9 cellular contexts compared by ENCODE assay signal in genomic region chr4:183142566-183143545, GRCh38. TPM values are rescaled to one million over a fixed set of nuclear protein-coding genes. Genes with fewer than 3 reads are reported as not detected.
A peak's percentile ranks its signal among the peaks of the same experiment; 100 is the strongest.
DNase-seq lines count a peak whose midpoint lies in the region; TF ChIP-seq lines count a peak whose summit lies in the region.
"Had no signal": no experiment of that assay in that cellular context is flagged by ENCODE, and none has a peak within 500 bp of the region (broad histone marks: within the 10 kb centered on the region; RNA-seq: fewer than 3 reads in every experiment).

No MANE protein-coding gene starts in this region.

- H3K27ac Mint-ChIP-seq in CD4-positive, alpha-beta memory T cell: no peak overlapping the region

- peaks cover 0 to 13% (median 5%) of the 10 kb centered on the region in 4 donors for H3K4me1 Mint-ChIP-seq in CD4-positive, alpha-beta memory T cell

- DNase-seq in A673 (ENCODE audit: low spot score): peak; percentile 90
- peak; percentile 75 for DNase-seq in HFF-Myc (ENCODE audit: extremely low read depth, low read depth)
- peak; percentile 40 to 83 (median 57) for DNase-seq in adrenal gland
- peak; percentile 25 for DNase-seq in iPS-NIHi11 (ENCODE audit: low spot score)
- no peak for DNase-seq in cortex of kidney (lab: John Stamatoyannopoulos, UW)
- no peak for DNase-seq in CD4-positive, alpha-beta memory T cell
- DNase-seq in uterus: no peak
- no peak for DNase-seq in C1 segment of cervical spinal cord (lab: John Stamatoyannopoulos, UW)
- DNase-seq: activated T-cell treated with anti-CD3 and anti-CD28 coated beads, Interleukin-2, amount 50 U/mL, for 1 hour had no signal

- intact Hi-C loops in A673 (cut with micrococcal nuclease; ENCODE audit: unreplicated experiment) (loop anchor here (5.0 kb wide), 1 partner anchor 46 kb away; the partner anchor contains the start of gene WWC2), adrenal gland (cut with DNase I) (no loop called here), uterus (cut with DNase I; ENCODE audit: low total_unique reads) (no loop called here)
- intact Hi-C loops in CD4-positive, alpha-beta memory T cell (cut with micrococcal nuclease): no loop called here

- H3K27me3 Mint-ChIP-seq in CD4-positive, alpha-beta memory T cell: peaks cover 0 to 3% of the 10 kb centered on the region in 2 donors

- TF ChIP-seq POLR2A in adrenal gland (IDR thresholded peaks at IDR 0.05): no peak
- TF ChIP-seq POLR2A in uterus (IDR thresholded peaks at IDR 0.05): no peak

- BruUV-seq in A673 (replicated peaks; lab: Mats Ljungman, UMichigan): no TSS peak

- H3K27ac ChIP-seq in A673 (ENCODE audit: low read depth, low read length, poor library complexity, severe bottlenecking): peak overlapping the region; percentile 45
- no peak overlapping the region for H3K27ac ChIP-seq in adrenal gland
- H3K27ac ChIP-seq in CD4-positive, alpha-beta memory T cell (ENCODE audit: low read depth, low read length): no peak overlapping the region
- no peak overlapping the region for H3K27ac ChIP-seq in uterus

- H3K4me3 Mint-ChIP-seq in CD4-positive, alpha-beta memory T cell: no peak overlapping the region

- no peaks in the 10 kb centered on the region for H3K27me3 ChIP-seq in A673 (replicated peaks; ENCODE audit: insufficient read depth, low read depth, low read length, poor library complexity)
- H3K27me3 ChIP-seq in adrenal gland: no peaks in the 10 kb centered on the region
- no peaks in the 10 kb centered on the region for H3K27me3 ChIP-seq in CD4-positive, alpha-beta memory T cell (ENCODE audit: insufficient read depth, low read length)
- no peaks in the 10 kb centered on the region for H3K27me3 ChIP-seq in uterus

- H3K9me3 ChIP-seq in A673 (ENCODE audit: low read depth, low read length, poor library complexity, severe bottlenecking) (no peaks in the 10 kb centered on the region), adrenal gland (replicated peaks in 1 of 3) (no peaks in the 10 kb centered on the region), uterus (no peaks in the 10 kb centered on the region)
- H3K9me3 ChIP-seq in CD4-positive, alpha-beta memory T cell (ENCODE audit: control insufficient read depth in 1 of 2, low read length in 2 of 2): no peaks in the 10 kb centered on the region

- POLR2A ChIA-PET in A673 (lab: Charles Lee; ENCODE audit: low non-redundant PET): no interaction called here
- POLR2A ChIA-PET in CD4-positive, alpha-beta memory T cell (lab: Charles Lee; ENCODE audit: partially characterized antibody): no interaction called here

- H3K4me3 ChIP-seq in A673 (ENCODE audit: low read depth, low read length, poor library complexity, severe bottlenecking) (no peak overlapping the region), HFF-Myc (replicated peaks; ENCODE audit: low read depth, low read length) (no peak overlapping the region), adrenal gland (no peak overlapping the region), uterus (no peak overlapping the region)
- no peak overlapping the region for H3K4me3 ChIP-seq in CD4-positive, alpha-beta memory T cell (ENCODE audit: low read length in 2 of 2)

- 25 to 31% (median 28%) methylated on average over 7 of the region's 7 CpGs for WGBS in adrenal gland, 4 donors

- no peaks in the 10 kb centered on the region for H3K9me3 Mint-ChIP-seq in CD4-positive, alpha-beta memory T cell

- H3K36me3 ChIP-seq in A673 (ENCODE audit: insufficient read depth, low read length, poor library complexity, severe bottlenecking): no peaks in the 10 kb centered on the region
- H3K36me3 ChIP-seq in adrenal gland (replicated peaks in 1 of 2): no peaks in the 10 kb centered on the region
- H3K36me3 ChIP-seq in CD4-positive, alpha-beta memory T cell (ENCODE audit: insufficient read depth, low read length): no peaks in the 10 kb centered on the region
- no peaks in the 10 kb centered on the region for H3K36me3 ChIP-seq in uterus

- CTCF ChIA-PET in A673 (lab: Charles Lee): no interaction called here
- CTCF ChIA-PET in CD4-positive, alpha-beta memory T cell (lab: Charles Lee; ENCODE audit: partially characterized antibody): interaction anchor here (0.7 kb wide), 1 partner anchor 204 kb away, joined by 4 read pairs; no protein-coding TSS in a partner anchor

- peaks cover 0 to 4% of the 10 kb centered on the region in 2 donors for H3K36me3 Mint-ChIP-seq in CD4-positive, alpha-beta memory T cell

- TF ChIP-seq CTCF in A673 (conservative IDR thresholded peaks at IDR 0.05; ENCODE audit: low read depth, low read length) (no peak), HFF-Myc (IDR thresholded peaks at IDR 0.05; ENCODE audit: low read depth, low read length, missing control alignments) (no peak), adrenal gland (IDR thresholded peaks at IDR 0.05) (no peak), uterus (IDR thresholded peaks at IDR 0.05) (no peak)

- H3K4me1 ChIP-seq in A673 (ENCODE audit: insufficient read depth, low read length, poor library complexity, severe bottlenecking) (peaks cover 75% of the 10 kb centered on the region), adrenal gland (replicated peaks in 1 of 2) (peaks cover 0 to 18% of the 10 kb centered on the region in 2 donors), uterus (peaks cover 0 to 4% of the 10 kb centered on the region in 2 donors)
- H3K4me1 ChIP-seq in CD4-positive, alpha-beta memory T cell (ENCODE audit: insufficient read depth, low read length): no peaks in the 10 kb centered on the region

RNA-seq across cellular contexts. Expression of gene WWC2, which starts 43.8 kb away (rescaled TPM):
- total RNA-seq in A673 (2021) (82.8 and 86.5 TPM in 2 replicates), adrenal gland (10 to 100 TPM; 10.7 to 27.9 (median 22.7) TPM), uterus (10 to 100 TPM; 26.9 to 45.9 (median 41.4) TPM)
- 10 to 100 TPM in 1 of 3 donors, 1 to 10 TPM in 2; 3.1 to 17.5 (median 4.1) TPM for polyA plus RNA-seq in adrenal gland
- total RNA-seq in CD4-positive, alpha-beta memory T cell: 1 to 10 TPM; 7.3 to 7.6 TPM
- 1 to 10 TPM; 2.3 to 3.1 TPM for polyA plus RNA-seq in CD4-positive, alpha-beta memory T cell

Comparison
In these comparisons a context has a peak if more than half of its experiments do, and no peak if none do; other contexts are left out.
1. DNase-seq: peak in A673 (single experiment), HFF-Myc (single experiment), adrenal gland (7 of 7) and iPS-NIHi11 (single experiment); none in cortex of kidney (single experiment), CD4-positive, alpha-beta memory T cell (0 of 5), uterus (0 of 2) and C1 segment of cervical spinal cord (0 of 14).